Comparison of ENCODE assay signal across 17 cellular contexts in the genomic region with DNA sequence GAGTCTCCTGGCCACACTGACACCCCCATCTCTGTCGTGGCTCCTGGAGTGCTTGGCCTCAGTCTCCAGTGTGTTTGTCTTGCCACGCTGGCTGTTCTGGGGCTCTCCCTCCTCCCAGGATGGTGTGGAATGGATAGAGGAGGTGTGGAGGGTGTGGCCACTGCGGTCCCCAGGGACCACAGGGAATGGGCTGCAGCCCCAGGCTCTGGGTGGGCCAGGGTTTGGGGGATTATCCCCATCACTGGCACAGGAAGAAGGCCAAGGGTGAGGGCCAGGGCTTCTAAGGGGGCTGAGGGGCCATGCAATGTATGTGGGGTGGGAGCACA.
"Had no signal": no experiment of that assay in that cellular context is flagged by ENCODE, and none has a peak within 500 bp of the region (broad histone marks: within the 10 kb centered on the region; RNA-seq: fewer than 3 reads in every experiment).

No MANE protein-coding gene starts in this region.

- H3K36me3 ChIP-seq: gastrocnemius medialis, neutrophil, right atrium auricular region, thoracic aorta, transverse colon had no signal

- H3K27ac ChIP-seq: epithelial cell of prostate, esophagus muscularis mucosa, gastrocnemius medialis, neutrophil, right atrium auricular region, thoracic aorta, transverse colon had no signal

- H3K9me3 ChIP-seq: esophagus muscularis mucosa, gastrocnemius medialis, neutrophil, right atrium auricular region, thoracic aorta, transverse colon had no signal

- H3K4me3 Mint-ChIP-seq: central memory CD8-positive, alpha-beta T cell; effector memory CD8-positive, alpha-beta T cell; immature natural killer cell; nephron had no signal

- ATAC-seq: effector memory CD8-positive, alpha-beta T cell; gastrocnemius medialis; stimulated activated naive CD8-positive, alpha-beta T cell treated with anti-CD3 and anti-CD28 coated beads, Interleukin-15, Interleukin-2, amounts not matched to agents 100 U/mL and 50 U/mL, for 24 hours had no signal

- H3K27ac Mint-ChIP-seq: effector memory CD8-positive, alpha-beta T cell; immature natural killer cell; nephron had no signal

- H3K4me1 ChIP-seq: gastrocnemius medialis, transverse colon had no signal

- DNase-seq: effector memory CD8-positive, alpha-beta T cell; gastrocnemius medialis; immature natural killer cell; kidney; mesendoderm; naive B cell; small intestine; stimulated activated CD4-positive, alpha-beta T cell treated with anti-CD3 and anti-CD28 coated beads, Interleukin-12 subunit alpha, Interleukin-12 subunit beta, amount 100 ng/mL, for 4 hours; stimulated activated naive CD8-positive, alpha-beta T cell treated with anti-CD3 and anti-CD28 coated beads, Interleukin-15, Interleukin-2, amounts not matched to agents 100 U/mL and 50 U/mL, for 24 hours; transverse colon had no signal

- H3K9me3 Mint-ChIP-seq: central memory CD8-positive, alpha-beta T cell; effector memory CD8-positive, alpha-beta T cell; immature natural killer cell; naive B cell; nephron had no signal

- FAIRE-seq: kidney, small intestine had no signal

- H3K4me3 ChIP-seq: esophagus muscularis mucosa, gastrocnemius medialis, right atrium auricular region, thoracic aorta, transverse colon had no signal

- H3K4me1 Mint-ChIP-seq: central memory CD8-positive, alpha-beta T cell; nephron had no signal

- H3K36me3 Mint-ChIP-seq: immature natural killer cell had no signal

- H3K27me3 ChIP-seq: esophagus muscularis mucosa, gastrocnemius medialis, right atrium auricular region, transverse colon had no signal
